ENCODE assay signal across 9 cellular contexts in genomic region chr5:74673011-74673790, GRCh38. TPM values are rescaled to one million over a fixed set of nuclear protein-coding genes. Genes with fewer than 3 reads are reported as not detected.
DNase-seq lines count a peak whose midpoint lies in the region; ATAC-seq and TF ChIP-seq lines count a peak whose summit lies in the region.
"Had no signal": no experiment of that assay in that cellular context is flagged by ENCODE, and none has a peak within 500 bp of the region (broad histone marks: within the 10 kb centered on the region; RNA-seq: fewer than 3 reads in every experiment).

No MANE protein-coding gene starts in this region.

- no TSS peak for BruUV-seq in Panc1 (replicated peaks; lab: Mats Ljungman, UMichigan)

- H3K9me3 Mint-ChIP-seq in activated naive CD4-positive, alpha-beta T cell treated with anti-CD3 and anti-CD28 coated beads for 36 hours: peaks cover 8% of the 10 kb centered on the region

- no peaks in the 10 kb centered on the region for H3K9me2 ChIP-seq in GM23248 (ENCODE audit: insufficient read depth)

- no peaks in the 10 kb centered on the region for H4K20me1 ChIP-seq in GM23248 (ENCODE audit: insufficient read depth)

- no peaks in the 10 kb centered on the region for H3K27me3 ChIP-seq in GM23248 (replicated peaks; ENCODE audit: insufficient read depth)
- no peaks in the 10 kb centered on the region for H3K27me3 ChIP-seq in Panc1 (ENCODE audit: control insufficient read depth, insufficient read depth, low read length)
- no peaks in the 10 kb centered on the region for H3K27me3 ChIP-seq in esophagus squamous epithelium

- no peaks in the 10 kb centered on the region for H3K27me3 Mint-ChIP-seq in activated naive CD4-positive, alpha-beta T cell treated with anti-CD3 and anti-CD28 coated beads for 36 hours (ENCODE audit: low read depth)

- CTCF ChIA-PET in Panc1 (lab: Charles Lee): no interaction called here
- CTCF ChIA-PET in activated naive CD4-positive, alpha-beta T cell treated with anti-CD3 and anti-CD28 coated beads for 36 hours (lab: Charles Lee): interaction anchor here (0.6 to 2.5 kb wide), 6 partner anchors 9 to 296 kb away, joined by 3 to 9 read pairs (median 4); no protein-coding TSS in a partner anchor

- 0 out of 2 replicates have a peak, but pooled peaks cover 5% of the 10 kb centered on the region for H3K4me1 ChIP-seq in GM23248 (ENCODE audit: insufficient read depth)
- no peaks in the 10 kb centered on the region for H3K4me1 ChIP-seq in Panc1 (ENCODE audit: control insufficient read depth, insufficient read depth, low read length)
- H3K4me1 ChIP-seq in esophagus squamous epithelium: peaks cover 0 to 17% (median 0%) of the 10 kb centered on the region in 3 donors

- H3K9me3 ChIP-seq in GM23248 (ENCODE audit: low read depth) (no peaks in the 10 kb centered on the region), Panc1 (ENCODE audit: control insufficient read depth, insufficient read depth, low read depth, low read length) (no peaks in the 10 kb centered on the region; the same call in 1 of the 2 replicates), esophagus squamous epithelium (no peaks in the 10 kb centered on the region)

- DNase-seq in ACHN: peak; percentile 41
- DNase-seq in GM23248: peak; percentile 77
- no peak for DNase-seq in Panc1 (ENCODE audit: low read depth, low spot score)
- DNase-seq in esophagus squamous epithelium (lab: John Stamatoyannopoulos, UW): no peak
- peak in 45 of 56 donors; percentile 6 to 73 (median 48) for DNase-seq in nucleus accumbens (lab: John Stamatoyannopoulos, UW)
- no peak for DNase-seq in lower leg skin (ENCODE audit: low spot score in 2 of 2)
- DNase-seq in activated naive CD4-positive, alpha-beta T cell treated with anti-CD3 and anti-CD28 coated beads for 36 hours: no peak

- no peak overlapping the region for H3K4me3 Mint-ChIP-seq in activated naive CD4-positive, alpha-beta T cell treated with anti-CD3 and anti-CD28 coated beads for 36 hours

- no peaks in the 10 kb centered on the region for H3K4me1 Mint-ChIP-seq in activated naive CD4-positive, alpha-beta T cell treated with anti-CD3 and anti-CD28 coated beads for 36 hours (ENCODE audit: low read depth)

- H3K36me3 Mint-ChIP-seq in activated naive CD4-positive, alpha-beta T cell treated with anti-CD3 and anti-CD28 coated beads for 36 hours (ENCODE audit: low read depth): no peaks in the 10 kb centered on the region

- H3K27ac ChIP-seq in GM23248: no peak overlapping the region
- H3K27ac ChIP-seq in Panc1 (ENCODE audit: low read length): no peak overlapping the region
- peak overlapping the region in 2 of 4 donors; percentile 57 to 64 for H3K27ac ChIP-seq in esophagus squamous epithelium
- H3K27ac ChIP-seq: epithelial cell of prostate had no signal

- intact Hi-C loops in Panc1 (cut with micrococcal nuclease; ENCODE audit: unreplicated experiment) (loop anchor here (1.0 kb wide), 1 partner anchor 246 kb away; no protein-coding TSS in a partner anchor), esophagus squamous epithelium (cut with DNase I) (loop anchor here (10.0 kb wide), 1 partner anchor 232 kb away; no protein-coding TSS in a partner anchor), lower leg skin (cut with DNase I; ENCODE audit: low total_unique reads) (no loop called here)
- intact Hi-C loops in activated naive CD4-positive, alpha-beta T cell treated with anti-CD3 and anti-CD28 coated beads for 36 hours (cut with micrococcal nuclease): loop anchor here (1.0 kb wide), 1 partner anchor 246 kb away; no protein-coding TSS in a partner anchor

- no peak overlapping the region for H3K27ac Mint-ChIP-seq in activated naive CD4-positive, alpha-beta T cell treated with anti-CD3 and anti-CD28 coated beads for 36 hours

- in situ Hi-C loops in ACHN (cut with HindIII; ENCODE audit: low pct_ligation_motif_present, low pct_unique_long_range_greater_than_20kb, low sequenced_read_pairs): loop anchor here (25.0 kb wide), 1 partner anchor 761 kb away; no protein-coding TSS in a partner anchor
- in situ Hi-C loops in GM23248 (cut with MboI): loop anchor here (25.0 kb wide), 1 partner anchor 1086 kb away; no protein-coding TSS in a partner anchor
- in situ Hi-C loops in Panc1 (cut with HindIII; ENCODE audit: low pct_unique_long_range_greater_than_20kb, low sequenced_read_pairs): no loop called here

- H2AFZ ChIP-seq in GM23248: peak overlapping the region; percentile 81

- H3K4me2 ChIP-seq in GM23248 (ENCODE audit: unreplicated experiment): peak overlapping the region; percentile 62

- H3K9ac ChIP-seq in GM23248: no peak overlapping the region

- TF ChIP-seq POLR2A in esophagus squamous epithelium (IDR thresholded peaks at IDR 0.05) (no peak), lower leg skin (IDR thresholded peaks at IDR 0.05) (no peak)

- H3K4me3 ChIP-seq in GM23248 (peak overlapping the region; percentile 59), Panc1 (ENCODE audit: low read depth in 2 of 2, low read length in 2 of 2) (no peak overlapping the region), esophagus squamous epithelium (peak overlapping the region in 3 of 4 donors; percentile 8 to 48 (median 27)), lower leg skin (ENCODE audit: low read depth, poor library complexity, severe bottlenecking) (no peak overlapping the region)

- no peaks in the 10 kb centered on the region for H3F3A ChIP-seq in GM23248 (ENCODE audit: insufficient read depth)

- POLR2A ChIA-PET in Panc1 (lab: Charles Lee): no interaction called here

- no peaks in the 10 kb centered on the region for H3K79me2 ChIP-seq in GM23248 (ENCODE audit: insufficient read depth)

- no peaks in the 10 kb centered on the region for H3K36me3 ChIP-seq in GM23248 (ENCODE audit: low read depth)
- no peaks in the 10 kb centered on the region for H3K36me3 ChIP-seq in Panc1 (ENCODE audit: control insufficient read depth, insufficient read depth, low read length)
- no peaks in the 10 kb centered on the region for H3K36me3 ChIP-seq in esophagus squamous epithelium

- TF ChIP-seq CTCF in Panc1 (IDR thresholded peaks at IDR 0.05) (peak; percentile 68), esophagus squamous epithelium (IDR thresholded peaks at IDR 0.05) (peak; percentile 25 to 58 (median 44)), lower leg skin (IDR thresholded peaks at IDR 0.05) (no peak)

- ATAC-seq in Panc1 (peak; percentile 59; the same call in 1 of the 2 replicates), GM21390 (IDR thresholded peaks at IDR 0.05; ENCODE audit: unreplicated experiment) (no peak)

- WGBS in GM23248 (ENCODE audit: low coverage in 1 of 2, low lambda C conversion rate in 2 of 2, missing lambda C conversion rate in 2 of 2), 2 experiments: 18 to 22% methylated on average over 6 of the region's 6 CpGs
- 35 to 41% methylated on average over 6 of the region's 6 CpGs for WGBS in esophagus squamous epithelium, 2 donors
- 34 to 46% methylated on average over 6 of the region's 6 CpGs for WGBS in lower leg skin, 2 donors

RNA-seq across cellular contexts. Expression of gene HEXB, which starts 11.8 kb away (rescaled TPM):
- total RNA-seq in GM23248 (2014; rRNA removed; shearing (Covaris generic)): 106 and 109 TPM in 2 replicates
- 127 TPM in 2 replicates for polyA plus RNA-seq in GM23248 (2016; fragmentation: Nextera tagmentation; extraction: Ambion mirVana)
- total RNA-seq in Panc1 (2021; ENCODE audit: unreplicated experiment): 248 TPM
- polyA plus RNA-seq in Panc1 (2012; ENCODE audit: insufficient read length): 123 TPM
- total RNA-seq in esophagus squamous epithelium: 10 to 100 TPM; 26.7 to 76.4 (median 62.1) TPM
- 100 to 1,000 TPM in 2 of 4 donors, 10 to 100 TPM in 2; 66.2 to 134 (median 93.9) TPM for total RNA-seq in lower leg skin
- total RNA-seq in activated naive CD4-positive, alpha-beta T cell treated with anti-CD3 and anti-CD28 coated beads for 36 hours: 10 to 100 TPM; 65.6 to 70.0 TPM

RNA-seq across cellular contexts. Expression of gene ENC1, which starts 32.7 kb away (rescaled TPM):
- 15.3 and 18.5 TPM in 2 replicates for total RNA-seq in GM23248 (2014; rRNA removed; shearing (Covaris generic))
- 14.6 and 15.8 TPM in 2 replicates for polyA plus RNA-seq in GM23248 (2016; fragmentation: Nextera tagmentation; extraction: Ambion mirVana)
- 37.0 TPM for total RNA-seq in Panc1 (2021; ENCODE audit: unreplicated experiment)
- polyA plus RNA-seq in Panc1 (2012; ENCODE audit: insufficient read length): 26.9 TPM
- 1 to 10 TPM; 3.8 to 6.4 (median 3.9) TPM for total RNA-seq in esophagus squamous epithelium
- 10 to 100 TPM; 10.5 to 14.1 (median 13.1) TPM for total RNA-seq in lower leg skin
- under 1 TPM; 0.74 to 0.86 TPM for total RNA-seq in activated naive CD4-positive, alpha-beta T cell treated with anti-CD3 and anti-CD28 coated beads for 36 hours

Comparison
In these comparisons a context has a peak if more than half of its experiments do, and no peak if none do; other contexts are left out.
1. DNase-seq: peak in ACHN (single experiment), GM23248 (single experiment) and nucleus accumbens (45 of 56); none in Panc1 (single experiment), esophagus squamous epithelium (single experiment), lower leg skin (0 of 2) and activated naive CD4-positive, alpha-beta T cell treated with anti-CD3 and anti-CD28 coated beads for 36 hours (single experiment).
2. H3K4me3 ChIP-seq: peak in GM23248 (single experiment) and esophagus squamous epithelium (3 of 4); none in Panc1 (0 of 2) and lower leg skin (single experiment).
3. CTCF ChIP-seq: peak in Panc1 (single experiment) and esophagus squamous epithelium (6 of 6); none in lower leg skin (0 of 3).